Comparison of ENCODE assay signal across 24 cellular contexts in genomic region chr1:39689214-39689613, GRCh38. TPM values are rescaled to one million over a fixed set of nuclear protein-coding genes. Genes with fewer than 3 reads are reported as not detected.
"Had no signal": no experiment of that assay in that cellular context is flagged by ENCODE, and none has a peak within 500 bp of the region (broad histone marks: within the 10 kb centered on the region; RNA-seq: fewer than 3 reads in every experiment).

No MANE protein-coding gene starts in this region.

- H3K4me3 ChIP-seq: coronary artery, lung, pancreas, smooth muscle cell, upper lobe of right lung had no signal

- H3K27ac Mint-ChIP-seq: activated B cell treated with CpG ODN at 0.5 μM for 24 hours; activated CD4-positive, alpha-beta memory T cell treated with anti-CD3 and anti-CD28 coated beads for 36 hours; activated CD8-positive, alpha-beta memory T cell treated with anti-CD3 and anti-CD28 coated beads, Interleukin-2, amount 10 ng/mL, durations not matched to agents 7 days and 5 days; activated naive CD4-positive, alpha-beta T cell treated with anti-CD3 and anti-CD28 coated beads for 36 hours; activated T-helper 17 cell treated with anti-CD3 and anti-CD28 coated beads, Interleukin-2, amount 50 U/mL, for 72 hours; stimulated activated memory B cell treated with anti-CD40 and anti-IgM and Interleukin-4, amounts not matched to agents 10 μg/mL and 1 μg/mL and 100 μg/mL, for 72 hours; T-helper 2 cell treated with Interferon-gamma antibody and Interleukin-4, amounts not matched to agents 5 μg/mL and 100 μg/mL, for 36 hours had no signal

- H3K9me3 ChIP-seq: neutrophil, pancreas, upper lobe of right lung had no signal

- H3K4me3 Mint-ChIP-seq: activated B cell treated with CpG ODN at 0.5 μM for 24 hours; activated CD4-positive, alpha-beta memory T cell treated with anti-CD3 and anti-CD28 coated beads for 36 hours; activated CD8-positive, alpha-beta memory T cell treated with anti-CD3 and anti-CD28 coated beads, Interleukin-2, amount 10 ng/mL, durations not matched to agents 7 days and 5 days; activated naive CD4-positive, alpha-beta T cell treated with anti-CD3 and anti-CD28 coated beads for 36 hours; stimulated activated memory B cell treated with anti-CD40 and anti-IgM and Interleukin-4, amounts not matched to agents 10 μg/mL and 1 μg/mL and 100 μg/mL, for 72 hours had no signal

- H3K27ac ChIP-seq: coronary artery, neutrophil, pancreas, upper lobe of right lung had no signal

- H3K27me3 ChIP-seq: pancreas had no signal

- ATAC-seq: activated CD8-positive, alpha-beta memory T cell treated with anti-CD3 and anti-CD28 coated beads, Interleukin-2, amount 10 ng/mL, durations not matched to agents 7 days and 5 days; activated T-helper 17 cell treated with anti-CD3 and anti-CD28 coated beads, Interleukin-2, amount 50 U/mL, for 72 hours; natural killer cell; pancreas; sciatic nerve; stimulated activated memory B cell treated with anti-CD40 and anti-IgM and Interleukin-4, amounts not matched to agents 10 μg/mL and 1 μg/mL and 100 μg/mL, for 72 hours; upper lobe of right lung had no signal

- H3K9me3 Mint-ChIP-seq: activated B cell treated with CpG ODN at 0.5 μM for 24 hours; activated CD4-positive, alpha-beta memory T cell treated with anti-CD3 and anti-CD28 coated beads for 36 hours; activated naive CD4-positive, alpha-beta T cell treated with anti-CD3 and anti-CD28 coated beads for 36 hours; activated T-helper 17 cell treated with anti-CD3 and anti-CD28 coated beads, Interleukin-2, amount 50 U/mL, for 72 hours; natural killer cell; stimulated activated memory B cell treated with anti-CD40 and anti-IgM and Interleukin-4, amounts not matched to agents 10 μg/mL and 1 μg/mL and 100 μg/mL, for 72 hours; T-helper 2 cell treated with Interferon-gamma antibody and Interleukin-4, amounts not matched to agents 5 μg/mL and 100 μg/mL, for 36 hours had no signal

- DNase-seq: activated B cell treated with CpG ODN at 0.5 μM for 24 hours; activated CD4-positive, alpha-beta memory T cell treated with anti-CD3 and anti-CD28 coated beads for 36 hours; activated CD4-positive, alpha-beta T cell treated with anti-CD3 and anti-CD28 coated beads for 4 hours; activated CD8-positive, alpha-beta memory T cell treated with anti-CD3 and anti-CD28 coated beads, Interleukin-2, amount 10 ng/mL, durations not matched to agents 7 days and 5 days; activated naive CD4-positive, alpha-beta T cell treated with anti-CD3 and anti-CD28 coated beads for 36 hours; erythroblast; foreskin melanocyte; glutamatergic neuron; natural killer cell; pancreas; stimulated activated CD4-positive, alpha-beta T cell treated with anti-CD3 and anti-CD28 coated beads, Interleukin-4, amount 100 ng/mL, for 4 hours; upper lobe of right lung had no signal

- H3K36me3 Mint-ChIP-seq: activated CD4-positive, alpha-beta memory T cell treated with anti-CD3 and anti-CD28 coated beads for 36 hours; activated CD8-positive, alpha-beta memory T cell treated with anti-CD3 and anti-CD28 coated beads, Interleukin-2, amount 10 ng/mL, durations not matched to agents 7 days and 5 days; natural killer cell; stimulated activated memory B cell treated with anti-CD40 and anti-IgM and Interleukin-4, amounts not matched to agents 10 μg/mL and 1 μg/mL and 100 μg/mL, for 72 hours had no signal

- H3K36me3 ChIP-seq: neutrophil, pancreas, upper lobe of right lung had no signal

RNA-seq across cellular contexts. Expression of gene HPCAL4, which starts 2.0 kb away (rescaled TPM):
- total RNA-seq: activated B cell treated with CpG ODN at 0.5 μM for 24 hours, pulmonary artery endothelial cell, sciatic nerve had no signal
- polyA plus RNA-seq: keratinocyte, smooth muscle cell had no signal

RNA-seq across cellular contexts. Expression of gene NT5C1A, which starts 17.3 kb away (rescaled TPM):
- total RNA-seq: activated B cell treated with CpG ODN at 0.5 μM for 24 hours; activated CD4-positive, alpha-beta memory T cell treated with anti-CD3 and anti-CD28 coated beads for 36 hours; activated naive CD4-positive, alpha-beta T cell treated with anti-CD3 and anti-CD28 coated beads for 36 hours; activated T-helper 17 cell treated with anti-CD3 and anti-CD28 coated beads, Interleukin-2, amount 50 U/mL, for 72 hours; bronchial epithelial cell; lung; natural killer cell; pulmonary artery endothelial cell; smooth muscle cell had no signal
- polyA plus RNA-seq: keratinocyte, lung, smooth muscle cell, thymus had no signal

RNA-seq across cellular contexts. Expression of gene HEYL, which starts 49.8 kb away (rescaled TPM):
- total RNA-seq: activated B cell treated with CpG ODN at 0.5 μM for 24 hours; activated CD8-positive, alpha-beta memory T cell treated with anti-CD3 and anti-CD28 coated beads, Interleukin-2, amount 10 ng/mL, durations not matched to agents 7 days and 5 days; bronchial epithelial cell; natural killer cell; pulmonary artery endothelial cell had no signal
- polyA plus RNA-seq: keratinocyte had no signal
